Comparison of ENCODE assay signal across 15 cellular contexts in the genomic region with DNA sequence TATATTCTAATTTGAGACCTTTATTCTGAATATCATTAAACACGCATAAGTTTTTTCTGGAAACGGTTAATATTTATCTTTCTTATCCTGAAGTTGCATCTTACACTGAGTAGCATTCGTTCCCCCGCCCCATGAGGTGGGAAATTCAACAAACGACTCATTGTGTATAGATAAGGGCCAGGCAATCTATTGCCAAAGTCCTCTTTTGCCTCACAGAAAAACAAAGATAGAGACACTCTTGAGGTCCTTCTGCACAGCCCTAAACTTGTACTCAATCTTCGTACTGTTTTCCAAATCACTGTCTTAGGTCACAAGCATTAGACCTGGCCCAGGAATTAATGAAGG.
DNase-seq lines count a peak whose midpoint lies in the region; ATAC-seq and TF ChIP-seq lines count a peak whose summit lies in the region.
"Had no signal": no experiment of that assay in that cellular context is flagged by ENCODE, and none has a peak within 500 bp of the region (broad histone marks: within the 10 kb centered on the region; RNA-seq: fewer than 3 reads in every experiment).

No MANE protein-coding gene starts in this region.

- intact Hi-C loops in ascending aorta (cut with DNase I) (loop anchor here (1.0 to 2.0 kb wide), 2 partner anchors 25 to 97 kb away; no protein-coding TSS in a partner anchor), thyroid gland (cut with DNase I) (no loop called here)

- peaks cover 14% of the 10 kb centered on the region for H3K36me3 Mint-ChIP-seq in nephron (ENCODE audit: low read depth)
- H3K36me3 Mint-ChIP-seq in naive thymus-derived CD8-positive, alpha-beta T cell: no peaks in the 10 kb centered on the region
- H3K36me3 Mint-ChIP-seq: activated CD8-positive, alpha-beta memory T cell treated with anti-CD3 and anti-CD28 coated beads, Interleukin-2, amount 10 ng/mL, durations not matched to agents 7 days and 5 days; activated naive CD4-positive, alpha-beta T cell treated with anti-CD3 and anti-CD28 coated beads, Interleukin-2, amount 50 U/mL, for 72 hours; IgD-negative memory B cell; memory B cell had no signal

- no peak for TF ChIP-seq POLR2A in thyroid gland (IDR thresholded peaks at IDR 0.05)

- H3K27ac ChIP-seq in ascending aorta: peak overlapping the region; percentile 95 to 99
- peak overlapping the region; percentile 99 for H3K27ac ChIP-seq in cardiac muscle cell
- peak overlapping the region; percentile 62 to 94 (median 87) for H3K27ac ChIP-seq in thyroid gland
- no peak overlapping the region for H3K27ac ChIP-seq in substantia nigra (ENCODE audit: low read depth, low read length, poor library complexity, severe bottlenecking)

- TF ChIP-seq CTCF in ascending aorta (IDR thresholded peaks at IDR 0.05): no peak
- no peak for TF ChIP-seq CTCF in cardiac muscle cell (IDR thresholded peaks at IDR 0.05; ENCODE audit: low read depth, low read length)
- no peak for TF ChIP-seq CTCF in nephron (IDR thresholded peaks at IDR 0.05; ENCODE audit: unreplicated experiment in 3 of 3)
- no peak for TF ChIP-seq CTCF in thyroid gland (IDR thresholded peaks at IDR 0.05)

- H3K4me3 Mint-ChIP-seq in nephron: no peak overlapping the region
- H3K4me3 Mint-ChIP-seq in naive thymus-derived CD8-positive, alpha-beta T cell: no peak overlapping the region
- H3K4me3 Mint-ChIP-seq: activated CD8-positive, alpha-beta memory T cell treated with anti-CD3 and anti-CD28 coated beads, Interleukin-2, amount 10 ng/mL, durations not matched to agents 7 days and 5 days; IgD-negative memory B cell; memory B cell had no signal

- H3K4me1 Mint-ChIP-seq in nephron: peaks cover 70% of the 10 kb centered on the region
- H3K4me1 Mint-ChIP-seq in naive thymus-derived CD8-positive, alpha-beta T cell: peaks cover 0 to 2% (median 0%) of the 10 kb centered on the region in 4 donors
- H3K4me1 Mint-ChIP-seq: activated CD8-positive, alpha-beta memory T cell treated with anti-CD3 and anti-CD28 coated beads, Interleukin-2, amount 10 ng/mL, durations not matched to agents 7 days and 5 days; IgD-negative memory B cell; memory B cell had no signal

- no peaks in the 10 kb centered on the region for H3K9me3 ChIP-seq in ascending aorta
- no peaks in the 10 kb centered on the region for H3K9me3 ChIP-seq in cardiac muscle cell (ENCODE audit: low read depth)
- H3K9me3 ChIP-seq in thyroid gland: no peaks in the 10 kb centered on the region

- H3K27me3 ChIP-seq in ascending aorta: no peaks in the 10 kb centered on the region
- no peaks in the 10 kb centered on the region for H3K27me3 ChIP-seq in cardiac muscle cell
- no peaks in the 10 kb centered on the region for H3K27me3 ChIP-seq in thyroid gland

- no peak for ATAC-seq in naive thymus-derived CD8-positive, alpha-beta T cell
- no peak for ATAC-seq in GM21576 (IDR thresholded peaks at IDR 0.05; ENCODE audit: unreplicated experiment)
- ATAC-seq: activated CD8-positive, alpha-beta memory T cell treated with anti-CD3 and anti-CD28 coated beads, Interleukin-2, amount 10 ng/mL, durations not matched to agents 7 days and 5 days; activated naive CD4-positive, alpha-beta T cell treated with anti-CD3 and anti-CD28 coated beads, Interleukin-2, amount 50 U/mL, for 72 hours had no signal

- no peak overlapping the region for H3K4me3 ChIP-seq in ascending aorta
- no peak overlapping the region for H3K4me3 ChIP-seq in cardiac muscle cell
- no peak overlapping the region for H3K4me3 ChIP-seq in thyroid gland (replicated peaks in 1 of 3)

- 61 to 63% methylated on average over 6 of the region's 6 CpGs for WGBS in thyroid gland, 2 donors

- DNase-seq in ascending aorta (ENCODE audit: low spot score in 2 of 2) (no peak), cardiac muscle cell (ENCODE audit: low read depth in 1 of 2, low spot score in 1 of 2) (peak in 1 of 2 donors; percentile 82), thyroid gland (no peak), NCI-H2081 treated with DMSO at 0.1 percent for 48 hours (lab: John Stamatoyannopoulos, UW) (no peak), substantia nigra (lab: John Stamatoyannopoulos, UW) (no peak)
- no peak for DNase-seq in naive thymus-derived CD8-positive, alpha-beta T cell
- DNase-seq: activated CD8-positive, alpha-beta memory T cell treated with anti-CD3 and anti-CD28 coated beads, Interleukin-2, amount 10 ng/mL, durations not matched to agents 7 days and 5 days; effector CD8-positive, alpha-beta T cell; NCI-H1417 treated with DMSO at 0.1 percent for 48 hours; SHP77 had no signal

- H3K36me3 ChIP-seq in ascending aorta: no peaks in the 10 kb centered on the region
- no peaks in the 10 kb centered on the region for H3K36me3 ChIP-seq in cardiac muscle cell
- H3K36me3 ChIP-seq in thyroid gland: no peaks in the 10 kb centered on the region

- H3K4me1 ChIP-seq in ascending aorta (peaks cover 23 to 34% of the 10 kb centered on the region in 2 donors), cardiac muscle cell (ENCODE audit: low read depth) (peaks cover 16% of the 10 kb centered on the region), thyroid gland (peaks cover 14 to 18% of the 10 kb centered on the region in 2 donors)

- peak overlapping the region; percentile 96 to 99 (median 99) for H3K27ac Mint-ChIP-seq in nephron
- no peak overlapping the region for H3K27ac Mint-ChIP-seq in naive thymus-derived CD8-positive, alpha-beta T cell
- H3K27ac Mint-ChIP-seq: activated CD8-positive, alpha-beta memory T cell treated with anti-CD3 and anti-CD28 coated beads, Interleukin-2, amount 10 ng/mL, durations not matched to agents 7 days and 5 days; activated naive CD4-positive, alpha-beta T cell treated with anti-CD3 and anti-CD28 coated beads, Interleukin-2, amount 50 U/mL, for 72 hours; IgD-negative memory B cell; memory B cell had no signal

- POLR2A ChIA-PET in naive thymus-derived CD8-positive, alpha-beta T cell (lab: Charles Lee): no interaction called here

- H3K9me3 Mint-ChIP-seq in nephron: no peaks in the 10 kb centered on the region
- no peaks in the 10 kb centered on the region for H3K9me3 Mint-ChIP-seq in naive thymus-derived CD8-positive, alpha-beta T cell
- H3K9me3 Mint-ChIP-seq: activated naive CD4-positive, alpha-beta T cell treated with anti-CD3 and anti-CD28 coated beads, Interleukin-2, amount 50 U/mL, for 72 hours; memory B cell had no signal

- H3K27me3 Mint-ChIP-seq in nephron (ENCODE audit: low read depth): peaks cover 4% of the 10 kb centered on the region
- H3K27me3 Mint-ChIP-seq in naive thymus-derived CD8-positive, alpha-beta T cell: peaks cover 0 to 17% (median 9%) of the 10 kb centered on the region in 5 donors

Comparison
In these comparisons a context has a peak if more than half of its experiments do, and no peak if none do; other contexts are left out.
1. H3K27ac Mint-ChIP-seq: peak in nephron (3 of 3); none in naive thymus-derived CD8-positive, alpha-beta T cell (0 of 10).